In genomic region chr1:182782587-182782913, GRCh38 we compare ENCODE assay signal across 15 cellular contexts. TPM values are rescaled to one million over a fixed set of nuclear protein-coding genes. Genes with fewer than 3 reads are reported as not detected.
DNase-seq lines count a peak whose midpoint lies in the region; ATAC-seq, FAIRE-seq and TF ChIP-seq lines count a peak whose summit lies in the region.
"Had no signal": no experiment of that assay in that cellular context is flagged by ENCODE, and none has a peak within 500 bp of the region (broad histone marks: within the 10 kb centered on the region; RNA-seq: fewer than 3 reads in every experiment).

No MANE protein-coding gene starts in this region.

- TF ChIP-seq CTCF in liver (IDR thresholded peaks at IDR 0.05; ENCODE audit: low read depth, low read length, missing input control) (no peak), HepG2 (CRISPR knock-in tag; IDR thresholded peaks at IDR 0.05) (no peak), Panc1 (IDR thresholded peaks at IDR 0.05) (peak; percentile 46), colonic mucosa (IDR thresholded peaks at IDR 0.05) (peak; percentile 1)

- in situ Hi-C loops in HepG2 (cut with HindIII; ENCODE audit: extremely low pct_ligation_motif_present, low pct_unique_long_range_greater_than_20kb) (loop anchor here (10.0 to 25.0 kb wide), 2 partner anchors 338 to 695 kb away; no protein-coding TSS in a partner anchor), Panc1 (cut with HindIII; ENCODE audit: low pct_unique_long_range_greater_than_20kb, low sequenced_read_pairs) (no loop called here)

- BruUV-seq in HepG2 (replicated peaks; lab: Mats Ljungman, UMichigan), result no TSS peak
- no TSS peak for BruUV-seq in Panc1 (replicated peaks; lab: Mats Ljungman, UMichigan)

- intact Hi-C loops in HepG2 (cut with micrococcal nuclease; ENCODE audit: unreplicated experiment) (loop anchor here (1.0 kb wide), 1 partner anchor 181 kb away; no protein-coding TSS in a partner anchor), Panc1 (cut with micrococcal nuclease; ENCODE audit: unreplicated experiment) (no loop called here), colonic mucosa (cut with DNase I) (loop anchor here (2.0 to 5.0 kb wide), 2 partner anchors 180 to 695 kb away; no protein-coding TSS in a partner anchor)

- H3K4me2 ChIP-seq in HepG2 (ENCODE audit: low read depth, low read length), result no peak overlapping the region
- H3K4me2 ChIP-seq in Karpas-422 (ENCODE audit: low read depth, low read length, poor library complexity, severe bottlenecking), result no peak overlapping the region

- FAIRE-seq in HepG2 (lab: Jason Lieb, UNC), result no peak
- FAIRE-seq: A204.1 had no signal

- H3K9me3 ChIP-seq in liver (ENCODE audit: control insufficient read depth in 4 of 4, low read length in 3 of 4) (no peaks in the 10 kb centered on the region), HepG2 (ENCODE audit: low read length) (no peaks in the 10 kb centered on the region), Panc1 (ENCODE audit: control insufficient read depth, insufficient read depth, low read depth, low read length) (no peaks in the 10 kb centered on the region), colonic mucosa (no peaks in the 10 kb centered on the region), Karpas-422 (ENCODE audit: low read length) (no peaks in the 10 kb centered on the region)
- H3K9me3 ChIP-seq: gastrocnemius medialis, HAP-1, MG63, Peyer's patch, suprapubic skin had no signal

- H4K20me1 ChIP-seq in HepG2 (ENCODE audit: insufficient read depth, low read length) (no peaks in the 10 kb centered on the region), Karpas-422 (ENCODE audit: insufficient read depth, low read depth, low read length) (no peaks in the 10 kb centered on the region)

- TF ChIP-seq POLR2A in HepG2 (IDR thresholded peaks at IDR 0.05; ENCODE audit: insufficient read depth in 1 of 2, low read depth in 2 of 2, low read length in 2 of 2), result no peak

- H3K79me2 ChIP-seq in HepG2 (ENCODE audit: insufficient read depth, low read length), result no peaks in the 10 kb centered on the region
- H3K79me2 ChIP-seq in Karpas-422 (ENCODE audit: low read length), result no peaks in the 10 kb centered on the region

- H3K27ac ChIP-seq in liver (ENCODE audit: low read depth in 1 of 2, low read length in 2 of 2), result no peak overlapping the region
- H3K27ac ChIP-seq in HepG2 (ENCODE audit: extremely low read length, insufficient read depth, low read length), result no peak overlapping the region
- H3K27ac ChIP-seq in Panc1 (ENCODE audit: low read length), result no peak overlapping the region
- H3K27ac ChIP-seq in colonic mucosa, result no peak overlapping the region
- H3K27ac ChIP-seq in Karpas-422 (ENCODE audit: low read length), result no peak overlapping the region
- H3K27ac ChIP-seq: gastrocnemius medialis, Peyer's patch, suprapubic skin had no signal

- no peaks in the 10 kb centered on the region for H3K36me3 ChIP-seq in liver (ENCODE audit: control insufficient read depth in 4 of 4, insufficient read depth in 3 of 4, low read depth in 1 of 4, low read length in 3 of 4)
- no peaks in the 10 kb centered on the region for H3K36me3 ChIP-seq in HepG2 (replicated peaks in 1 of 2; ENCODE audit: control insufficient read depth in 1 of 2, insufficient read depth in 2 of 2, low read length in 2 of 2)
- no peaks in the 10 kb centered on the region for H3K36me3 ChIP-seq in Panc1 (ENCODE audit: control insufficient read depth, insufficient read depth, low read length)
- H3K36me3 ChIP-seq in colonic mucosa, result no peaks in the 10 kb centered on the region
- H3K36me3 ChIP-seq in Karpas-422 (ENCODE audit: insufficient read depth, low read length), result no peaks in the 10 kb centered on the region
- H3K36me3 ChIP-seq: gastrocnemius medialis, HAP-1, MG63, Peyer's patch, suprapubic skin had no signal

- no peak overlapping the region for H2AFZ ChIP-seq in HepG2 (ENCODE audit: low read length)
- H2AFZ ChIP-seq in Karpas-422 (ENCODE audit: low read length), result no peak overlapping the region

- TF ChIP-seq EP300 in HepG2 (IDR thresholded peaks at IDR 0.05; ENCODE audit: low read depth in 2 of 2, low read length in 2 of 2), result no peak
- TF ChIP-seq EP300 in HepG2 (CRISPR knock-in tag; IDR thresholded peaks at IDR 0.05; ENCODE audit: borderline replicate concordance), result no peak

- no peak overlapping the region for H3K4me3 ChIP-seq in liver (ENCODE audit: low read depth in 1 of 3, low read length in 3 of 3)
- no peak overlapping the region for H3K4me3 ChIP-seq in HepG2 (replicated peaks in 1 of 3; ENCODE audit: insufficient read depth in 1 of 3, low read depth in 2 of 3, low read length in 3 of 3)
- H3K4me3 ChIP-seq in Panc1 (ENCODE audit: low read depth in 2 of 2, low read length in 2 of 2), result no peak overlapping the region
- H3K4me3 ChIP-seq in colonic mucosa, result no peak overlapping the region
- H3K4me3 ChIP-seq in Karpas-422 (ENCODE audit: low read length), result no peak overlapping the region
- H3K4me3 ChIP-seq: gastrocnemius medialis, HAP-1, MG63, Peyer's patch, suprapubic skin had no signal

- no peaks in the 10 kb centered on the region for H3K27me3 ChIP-seq in liver (ENCODE audit: control insufficient read depth in 4 of 4, insufficient read depth in 4 of 4, low read length in 3 of 4)
- H3K27me3 ChIP-seq in HepG2 (ENCODE audit: control insufficient read depth in 1 of 2, insufficient read depth in 2 of 2, low read length in 2 of 2), result no peaks in the 10 kb centered on the region; a peak in 1 of 5 replicates
- peaks cover 8% of the 10 kb centered on the region for H3K27me3 ChIP-seq in Panc1 (ENCODE audit: control insufficient read depth, insufficient read depth, low read length)
- H3K27me3 ChIP-seq in colonic mucosa, result no peaks in the 10 kb centered on the region
- no peaks in the 10 kb centered on the region for H3K27me3 ChIP-seq in Karpas-422 (ENCODE audit: low read length)
- H3K27me3 ChIP-seq: gastrocnemius medialis, MG63, Peyer's patch, suprapubic skin had no signal

- TF ChIP-seq RAD21 in liver (IDR thresholded peaks at IDR 0.05) (no peak), HepG2 (CRISPR knock-in tag; IDR thresholded peaks at IDR 0.05) (no peak)

- DNase-seq in HepG2 (ENCODE audit: low spot score), result no peak
- no peak for DNase-seq in Panc1 (ENCODE audit: low read depth, low spot score)
- DNase-seq in colonic mucosa, result no peak
- no peak for DNase-seq in GOT3 (lab: John Stamatoyannopoulos, UW)
- DNase-seq in activated CD4-positive, CD25-positive, alpha-beta regulatory T cell treated with anti-CD3 and anti-CD28 coated beads, Interleukin-2, amount 50 U/mL, for 72 hours, result no peak
- no peak for DNase-seq in Karpas-422
- DNase-seq: T1000 had no signal

- POLR2A ChIA-PET in HepG2 (lab: Yijun Ruan, JAX) (no interaction called here), Panc1 (lab: Charles Lee) (no interaction called here)

- H3K9ac ChIP-seq in liver (ENCODE audit: low read depth in 1 of 2, low read length in 2 of 2), result no peak overlapping the region
- H3K9ac ChIP-seq in HepG2 (ENCODE audit: insufficient read depth, low read depth, low read length), result no peak overlapping the region
- no peak overlapping the region for H3K9ac ChIP-seq in colonic mucosa (ENCODE audit: low read depth in 2 of 2, low read length in 2 of 2)
- no peak overlapping the region for H3K9ac ChIP-seq in Karpas-422 (ENCODE audit: low read length)

- peaks cover 0 to 4% (median 0%) of the 10 kb centered on the region in 4 donors for H3K4me1 ChIP-seq in liver (ENCODE audit: control insufficient read depth in 4 of 4, insufficient read depth in 4 of 4, low read length in 3 of 4)
- H3K4me1 ChIP-seq in HepG2 (ENCODE audit: insufficient read depth, low read length), result no peaks in the 10 kb centered on the region
- H3K4me1 ChIP-seq in Panc1 (ENCODE audit: control insufficient read depth, insufficient read depth, low read length), result no peaks in the 10 kb centered on the region
- no peaks in the 10 kb centered on the region for H3K4me1 ChIP-seq in colonic mucosa
- peaks cover 27% of the 10 kb centered on the region for H3K4me1 ChIP-seq in Karpas-422 (ENCODE audit: low read length)
- H3K4me1 ChIP-seq: gastrocnemius medialis, HAP-1, Peyer's patch, suprapubic skin had no signal

- ATAC-seq in HepG2, result no peak
- no peak for ATAC-seq in Panc1
- ATAC-seq in GM19397 (IDR thresholded peaks at IDR 0.05; ENCODE audit: unreplicated experiment), result no peak

- CTCF ChIA-PET in HepG2 (lab: Yijun Ruan, JAX; ENCODE audit: low intra/inter-chr PET ratio, low total read pairs) (interaction anchor here (1.5 to 4.4 kb wide), 3 partner anchors 181 to 698 kb away, joined by 5 to 44 read pairs (median 9); no protein-coding TSS in a partner anchor), Panc1 (lab: Charles Lee) (interaction anchor here (0.5 to 2.4 kb wide), 4 partner anchors 29 to 190 kb away, joined by 3 to 13 read pairs (median 8); no protein-coding TSS in a partner anchor)

- H3K9me2 ChIP-seq in Karpas-422 (replicated peaks; ENCODE audit: insufficient read depth, low read length), result no peaks in the 10 kb centered on the region

RNA-seq across cellular contexts. Expression of gene NPL, which starts 7.0 kb away (rescaled TPM):
- total RNA-seq in liver, result 10 to 100 TPM; 17.2 to 47.3 TPM
- polyA plus RNA-seq in liver, result 10 to 100 TPM in 1 of 2 donors, 1 to 10 TPM in 1; 8.5 to 14.7 TPM
- total RNA-seq in HepG2 (2016; rRNA removed; fragmentation: Illumina TruSeq; extraction: Trizol), result 0.04 TPM in 1 of 2 replicates, not detected in the other
- not detected in 2 replicates for total RNA-seq in HepG2 (2016; cell fraction: cytosol; rRNA removed; fragmentation: Illumina TruSeq; extraction: Trizol; ENCODE audit: low read depth)
- total RNA-seq in HepG2 (2016; cell fraction: insoluble cytoplasmic fraction; rRNA removed; fragmentation: Illumina TruSeq; extraction: Trizol), result 0.07 and 0.15 TPM in 2 replicates
- not detected in 2 replicates for total RNA-seq in HepG2 (2016; cell fraction: membrane; rRNA removed; fragmentation: Illumina TruSeq; extraction: Trizol)
- total RNA-seq in HepG2 (2016; cell fraction: nucleus; rRNA removed; fragmentation: Illumina TruSeq; extraction: Trizol), result not detected in 2 replicates
- 0.03 and 0.07 TPM in 2 replicates for polyA plus RNA-seq in HepG2 (2011; rRNA removed)
- polyA plus RNA-seq in HepG2 (2011; cell fraction: cytosol; rRNA removed), result not detected in 2 replicates
- not detected in 2 replicates for polyA plus RNA-seq in HepG2 (2011; cell fraction: nucleus; rRNA removed)
- polyA plus RNA-seq in HepG2 (2012), result 0.05 TPM in 1 of 2 replicates, not detected in the other
- not detected in 2 replicates for polyA plus RNA-seq in HepG2 (2016; cell fraction: cytosol; fragmentation: Illumina TruSeq; extraction: Trizol; ENCODE audit: low read depth)
- polyA plus RNA-seq in HepG2 (2016; cell fraction: insoluble cytoplasmic fraction; fragmentation: Illumina TruSeq; extraction: Trizol; ENCODE audit: low read depth), result 0.11 and 0.19 TPM in 2 replicates
- polyA plus RNA-seq in HepG2 (2016; cell fraction: membrane; fragmentation: Illumina TruSeq; extraction: Trizol; ENCODE audit: low read depth), result not detected in 2 replicates
- polyA plus RNA-seq in HepG2 (2016; cell fraction: nucleus; fragmentation: Illumina TruSeq; extraction: Trizol; ENCODE audit: insufficient read depth, low read depth), result not detected in 2 replicates
- 4.7 TPM in 1 of 2 replicates, not detected in the other for polyA minus RNA-seq in HepG2 (2011; rRNA and poly(A)+ RNA removed; ENCODE audit: low replicate concordance)
- polyA minus RNA-seq in HepG2 (2011; cell fraction: cytosol; rRNA and poly(A)+ RNA removed), result not detected in 2 replicates
- not detected in 2 replicates for polyA minus RNA-seq in HepG2 (2011; cell fraction: nucleus; rRNA and poly(A)+ RNA removed)
- 0.90 TPM for total RNA-seq in Panc1 (2021; ENCODE audit: unreplicated experiment)
- polyA plus RNA-seq in Panc1 (2012; ENCODE audit: insufficient read length), result 0.99 TPM
- 1 to 10 TPM; 6.4 to 8.5 TPM for total RNA-seq in colonic mucosa
- total RNA-seq in Karpas-422 (2014; rRNA removed; shearing (Covaris generic); ENCODE audit: low replicate concordance), result 3.2 TPM in 2 replicates

RNA-seq across cellular contexts. Expression of gene DHX9, which starts 56.6 kb away (rescaled TPM):
- total RNA-seq in liver (100 to 1,000 TPM in 1 of 2 donors, 10 to 100 TPM in 1; 63.2 to 108 TPM), HepG2 (2016; rRNA removed; fragmentation: Illumina TruSeq; extraction: Trizol) (211 and 292 TPM in 2 replicates), Panc1 (2021; ENCODE audit: unreplicated experiment) (180 TPM), colonic mucosa (100 to 1,000 TPM in 1 of 2 donors, 10 to 100 TPM in 1; 99.2 to 164 TPM)
- polyA plus RNA-seq in liver (10 to 100 TPM; 23.1 to 31.4 TPM), HepG2 (2011; rRNA removed) (73.0 and 84.8 TPM in 2 replicates)
- 16.1 and 20.6 TPM in 2 replicates for total RNA-seq in HepG2 (2016; cell fraction: cytosol; rRNA removed; fragmentation: Illumina TruSeq; extraction: Trizol; ENCODE audit: low read depth)
- 213 and 291 TPM in 2 replicates for total RNA-seq in HepG2 (2016; cell fraction: insoluble cytoplasmic fraction; rRNA removed; fragmentation: Illumina TruSeq; extraction: Trizol)
- total RNA-seq in HepG2 (2016; cell fraction: membrane; rRNA removed; fragmentation: Illumina TruSeq; extraction: Trizol), result 42.1 and 50.4 TPM in 2 replicates
- total RNA-seq in HepG2 (2016; cell fraction: nucleus; rRNA removed; fragmentation: Illumina TruSeq; extraction: Trizol), result 202 and 214 TPM in 2 replicates
- polyA plus RNA-seq in HepG2 (2011; cell fraction: cytosol; rRNA removed), result 58.2 and 75.5 TPM in 2 replicates
- 60.1 and 67.7 TPM in 2 replicates for polyA plus RNA-seq in HepG2 (2011; cell fraction: nucleus; rRNA removed)
- polyA plus RNA-seq in HepG2 (2012), result 68.2 and 72.8 TPM in 2 replicates
- 10.6 and 12.5 TPM in 2 replicates for polyA plus RNA-seq in HepG2 (2016; cell fraction: cytosol; fragmentation: Illumina TruSeq; extraction: Trizol; ENCODE audit: low read depth)
- polyA plus RNA-seq in HepG2 (2016; cell fraction: insoluble cytoplasmic fraction; fragmentation: Illumina TruSeq; extraction: Trizol; ENCODE audit: low read depth), result 227 and 240 TPM in 2 replicates
- 25.1 and 29.4 TPM in 2 replicates for polyA plus RNA-seq in HepG2 (2016; cell fraction: membrane; fragmentation: Illumina TruSeq; extraction: Trizol; ENCODE audit: low read depth)
- 148 and 178 TPM in 2 replicates for polyA plus RNA-seq in HepG2 (2016; cell fraction: nucleus; fragmentation: Illumina TruSeq; extraction: Trizol; ENCODE audit: insufficient read depth, low read depth)
- 84.1 and 281 TPM in 2 replicates for polyA minus RNA-seq in HepG2 (2011; rRNA and poly(A)+ RNA removed; ENCODE audit: low replicate concordance)
- polyA minus RNA-seq in HepG2 (2011; cell fraction: cytosol; rRNA and poly(A)+ RNA removed), result 66.0 and 78.2 TPM in 2 replicates
- polyA minus RNA-seq in HepG2 (2011; cell fraction: nucleus; rRNA and poly(A)+ RNA removed), result 231 and 260 TPM in 2 replicates
- polyA plus RNA-seq in Panc1 (2012; ENCODE audit: insufficient read length), result 91.0 TPM
- 94.6 and 133 TPM in 2 replicates for total RNA-seq in Karpas-422 (2014; rRNA removed; shearing (Covaris generic); ENCODE audit: low replicate concordance)

Comparison
In these comparisons a context has a peak if more than half of its experiments do, and no peak if none do; other contexts are left out.
1. CTCF ChIP-seq: peak in Panc1 (single experiment) and colonic mucosa (single experiment); none in liver (single experiment) and HepG2 (single experiment).